8 cellular contexts compared by ENCODE assay signal in genomic region chr4:108651068-108651794, GRCh38. TPM values are rescaled to one million over a fixed set of nuclear protein-coding genes. Genes with fewer than 3 reads are reported as not detected.
A peak's percentile ranks its signal among the peaks of the same experiment; 100 is the strongest.
DNase-seq lines count a peak whose midpoint lies in the region; ATAC-seq and TF ChIP-seq lines count a peak whose summit lies in the region.

No MANE protein-coding gene starts in this region.

- peak overlapping the region; percentile 95 for H3K4me3 Mint-ChIP-seq in activated CD4-positive, alpha-beta T cell treated with anti-CD3 and anti-CD28 coated beads, Interleukin-2, amount 10 ng/mL, durations not matched to agents 24 days and 14 days

- H3K27me3 ChIP-seq in adipocyte (replicated peaks; ENCODE audit: control insufficient read depth, insufficient read depth, low read length) (no peaks in the 10 kb centered on the region), iPS-18a (ENCODE audit: control insufficient read depth, insufficient read depth, low read length) (no peaks in the 10 kb centered on the region), smooth muscle cell (ENCODE audit: low read depth) (no peaks in the 10 kb centered on the region)

- H3K9me3 Mint-ChIP-seq in activated CD4-positive, alpha-beta T cell treated with anti-CD3 and anti-CD28 coated beads, Interleukin-2, amount 10 ng/mL, durations not matched to agents 24 days and 14 days, result no peaks in the 10 kb centered on the region

- H3K4me1 Mint-ChIP-seq in activated CD4-positive, alpha-beta T cell treated with anti-CD3 and anti-CD28 coated beads, Interleukin-2, amount 10 ng/mL, durations not matched to agents 24 days and 14 days, result peaks cover 21% of the 10 kb centered on the region

- H3K36me3 Mint-ChIP-seq in activated CD4-positive, alpha-beta T cell treated with anti-CD3 and anti-CD28 coated beads, Interleukin-2, amount 10 ng/mL, durations not matched to agents 24 days and 14 days (ENCODE audit: low read depth), result peaks cover 23% of the 10 kb centered on the region

- H3K79me2 ChIP-seq in smooth muscle cell (ENCODE audit: low read depth), result peaks cover 59% of the 10 kb centered on the region

- H2AFZ ChIP-seq in smooth muscle cell (ENCODE audit: low read depth), result peak overlapping the region; percentile 87

- peak overlapping the region; percentile 94 for H3K9ac ChIP-seq in adipocyte (ENCODE audit: low read length)
- peak overlapping the region; percentile 90 for H3K9ac ChIP-seq in iPS-18a (ENCODE audit: low read length)
- H3K9ac ChIP-seq in smooth muscle cell (ENCODE audit: low read depth), result peak overlapping the region; percentile 95

- no peaks in the 10 kb centered on the region for H3K9me3 ChIP-seq in adipocyte (ENCODE audit: control insufficient read depth, low read length)
- no peaks in the 10 kb centered on the region for H3K9me3 ChIP-seq in iPS-18a (ENCODE audit: control insufficient read depth, low read depth, low read length)
- no peaks in the 10 kb centered on the region for H3K9me3 ChIP-seq in smooth muscle cell (replicated peaks; ENCODE audit: low read depth)

- ATAC-seq in HG02623 (IDR thresholded peaks at IDR 0.05; ENCODE audit: unreplicated experiment), result no peak

- H3K27ac ChIP-seq in iPS-18a (ENCODE audit: low read length), result peak overlapping the region; percentile 81
- H3K27ac ChIP-seq in smooth muscle cell (ENCODE audit: low read depth), result peak overlapping the region; percentile 92

- peak overlapping the region; percentile 92 for H3K4me2 ChIP-seq in smooth muscle cell

- peaks cover 19% of the 10 kb centered on the region for H3K4me1 ChIP-seq in adipocyte (ENCODE audit: control insufficient read depth, insufficient read depth, low read length)
- no peaks in the 10 kb centered on the region for H3K4me1 ChIP-seq in iPS-18a (ENCODE audit: control insufficient read depth, low read depth, low read length)
- H3K4me1 ChIP-seq in smooth muscle cell (ENCODE audit: low read depth), result peaks cover 10% of the 10 kb centered on the region

- H3K4me3 ChIP-seq in adipocyte (ENCODE audit: low read length), result peak overlapping the region; percentile 86
- H3K4me3 ChIP-seq in iPS-18a (ENCODE audit: low read length), result peak overlapping the region; percentile 98
- peak overlapping the region; percentile 91 for H3K4me3 ChIP-seq in smooth muscle cell

- H3K27ac Mint-ChIP-seq in activated CD4-positive, alpha-beta T cell treated with anti-CD3 and anti-CD28 coated beads, Interleukin-2, amount 10 ng/mL, durations not matched to agents 24 days and 14 days, result peak overlapping the region; percentile 86

- intact Hi-C loops in activated CD4-positive, alpha-beta T cell treated with anti-CD3 and anti-CD28 coated beads, Interleukin-2, amount 10 ng/mL, durations not matched to agents 24 days and 14 days (cut with micrococcal nuclease), result loop anchor here (10.0 kb wide), 2 partner anchors 754 to 1164 kb away; partner anchors contain the start of gene GAR1

- no peak for DNase-seq in activated CD4-positive, alpha-beta T cell treated with anti-CD3 and anti-CD28 coated beads, Interleukin-2, amount 10 ng/mL, durations not matched to agents 24 days and 14 days
- no peak for DNase-seq in activated CD4-positive, alpha-beta T cell treated with anti-CD3 and anti-CD28 coated beads, Interleukin-2, amount 50 U/mL, for 1 hour
- DNase-seq in Kasumi-1 (lab: John Stamatoyannopoulos, UW) (peak; percentile 70 to 84), adipocyte (ENCODE audit: low read depth) (peak; percentile 78), smooth muscle cell (lab: John Stamatoyannopoulos, UW; ENCODE audit: unreplicated experiment) (no peak), UCSD-AML1 (lab: John Stamatoyannopoulos, UW; ENCODE audit: unreplicated experiment) (no peak)

- TF ChIP-seq CTCF in smooth muscle cell (IDR thresholded peaks at IDR 0.05; ENCODE audit: borderline replicate concordance, insufficient read depth, poor library complexity, severe bottlenecking), result no peak

- H3K27me3 Mint-ChIP-seq in activated CD4-positive, alpha-beta T cell treated with anti-CD3 and anti-CD28 coated beads, Interleukin-2, amount 10 ng/mL, durations not matched to agents 24 days and 14 days, result no peaks in the 10 kb centered on the region

- WGBS in smooth muscle cell (ENCODE audit: low lambda C conversion rate), result 4% methylated on average over 8 of the region's 8 CpGs

- peaks cover 28% of the 10 kb centered on the region for H4K20me1 ChIP-seq in smooth muscle cell (ENCODE audit: low read depth)

- H3F3A ChIP-seq in smooth muscle cell (ENCODE audit: low read depth), result no peaks in the 10 kb centered on the region

- H3K36me3 ChIP-seq in adipocyte (ENCODE audit: control insufficient read depth, insufficient read depth, low read length, severe bottlenecking), result peaks cover 6% of the 10 kb centered on the region
- H3K36me3 ChIP-seq in iPS-18a (ENCODE audit: control insufficient read depth, low read depth, low read length), result peaks cover 6% of the 10 kb centered on the region
- H3K36me3 ChIP-seq in smooth muscle cell (ENCODE audit: low read depth), result peaks cover 7% of the 10 kb centered on the region

RNA-seq across cellular contexts. Expression of gene OSTC, which starts 0.8 kb away (rescaled TPM):
- 91.2 and 93.3 TPM in 2 replicates for total RNA-seq in activated CD4-positive, alpha-beta T cell treated with anti-CD3 and anti-CD28 coated beads, Interleukin-2, amount 10 ng/mL, durations not matched to agents 24 days and 14 days
- total RNA-seq in smooth muscle cell, result 765 and 825 TPM in 2 replicates
- 607 and 754 TPM in 2 replicates for polyA plus RNA-seq in smooth muscle cell

RNA-seq across cellular contexts. Expression of gene RPL34, which starts 30.9 kb away (rescaled TPM):
- total RNA-seq in activated CD4-positive, alpha-beta T cell treated with anti-CD3 and anti-CD28 coated beads, Interleukin-2, amount 10 ng/mL, durations not matched to agents 24 days and 14 days, result 1,411 and 1,425 TPM in 2 replicates
- total RNA-seq in smooth muscle cell, result 1,242 and 1,362 TPM in 2 replicates
- polyA plus RNA-seq in smooth muscle cell, result 695 and 819 TPM in 2 replicates

Comparison
In these comparisons a context has a peak if more than half of its experiments do, and no peak if none do; other contexts are left out.
1. DNase-seq: peak in Kasumi-1 (2 of 2) and adipocyte (single experiment); none in activated CD4-positive, alpha-beta T cell treated with anti-CD3 and anti-CD28 coated beads, Interleukin-2, amount 10 ng/mL, durations not matched to agents 24 days and 14 days (single experiment), activated CD4-positive, alpha-beta T cell treated with anti-CD3 and anti-CD28 coated beads, Interleukin-2, amount 50 U/mL, for 1 hour (single experiment), smooth muscle cell (single experiment) and UCSD-AML1 (single experiment).
2. Peak in every context shown above with its lines, with median percentiles within 50 percentile points of each other: H3K4me3 ChIP-seq and H3K9ac ChIP-seq.